1 cellular context compared by ENCODE assay signal in genomic region chr18:59070181-59070912, GRCh38.
TF ChIP-seq lines count a peak whose summit lies in the region.

No MANE protein-coding gene starts in this region.

TF ChIP-seq in HepG2, 621 proteins besides CTCF, POLR2A, EP300 and RAD21 (continued from another document and continues in another):
- TF ChIP-seq ARID5B (CRISPR knock-in tag; IDR thresholded peaks at IDR 0.05) (no peak), ZNF329 (CRISPR knock-in tag; IDR thresholded peaks at IDR 0.05; ENCODE audit: low read depth) (no peak), THYN1 (CRISPR knock-in tag; IDR thresholded peaks at IDR 0.05; ENCODE audit: borderline replicate concordance, low read depth) (no peak), SP5 (CRISPR knock-in tag; IDR thresholded peaks at IDR 0.05; ENCODE audit: borderline replicate concordance, low read depth) (no peak), HDAC1 (CRISPR knock-in tag; IDR thresholded peaks at IDR 0.05) (no peak), AGO1 (IDR thresholded peaks at IDR 0.05; ENCODE audit: low read depth, low read length, poor library complexity, severe bottlenecking) (no peak), KLF15 (CRISPR knock-in tag; IDR thresholded peaks at IDR 0.05; ENCODE audit: borderline replicate concordance) (no peak), ZNF775 (CRISPR knock-in tag; IDR thresholded peaks at IDR 0.05; ENCODE audit: borderline replicate concordance) (no peak), SMAD3 (CRISPR knock-in tag; IDR thresholded peaks at IDR 0.05) (0 out of 2 replicates have a peak, but pooled peaks have one; percentile 22), PHB2 (IDR thresholded peaks at IDR 0.05; ENCODE audit: partially characterized antibody) (no peak), ZNF614 (CRISPR knock-in tag; IDR thresholded peaks at IDR 0.05; ENCODE audit: borderline replicate concordance) (no peak), SNAI1 (CRISPR knock-in tag; IDR thresholded peaks at IDR 0.05; ENCODE audit: borderline replicate concordance) (no peak), SRSF1 (optimal IDR thresholded peaks at IDR 0.05; ENCODE audit: low read depth, low read length) (peak; percentile 66), GPN1 (CRISPR knock-in tag; IDR thresholded peaks at IDR 0.05; ENCODE audit: borderline replicate concordance) (no peak), FOXC1 (CRISPR knock-in tag; IDR thresholded peaks at IDR 0.05; ENCODE audit: borderline replicate concordance) (no peak), ZNF660 (CRISPR knock-in tag; IDR thresholded peaks at IDR 0.05; ENCODE audit: borderline replicate concordance, low read depth) (no peak), PITX1 (CRISPR knock-in tag; IDR thresholded peaks at IDR 0.05) (no peak), NKX3-1 (CRISPR knock-in tag; IDR thresholded peaks at IDR 0.05) (no peak), ZNF747 (CRISPR knock-in tag; IDR thresholded peaks at IDR 0.05; ENCODE audit: borderline replicate concordance) (no peak), NR1H2 (CRISPR knock-in tag; IDR thresholded peaks at IDR 0.05; ENCODE audit: borderline replicate concordance, low read depth) (no peak), NFKBIZ (CRISPR knock-in tag; IDR thresholded peaks at IDR 0.05) (no peak), SMC3 (IDR thresholded peaks at IDR 0.05; ENCODE audit: low read length) (peak; percentile 82), ZNF296 (CRISPR knock-in tag; conservative IDR thresholded peaks at IDR 0.05) (no peak), ZFX (CRISPR knock-in tag; IDR thresholded peaks at IDR 0.05; ENCODE audit: low read depth) (0 out of 2 replicates have a peak, but pooled peaks have one; percentile 31), KDM2A (CRISPR knock-in tag; IDR thresholded peaks at IDR 0.05; ENCODE audit: borderline replicate concordance, low read depth) (0 out of 2 replicates have a peak, but pooled peaks have one; percentile 33), RAD51 (IDR thresholded peaks at IDR 0.05; ENCODE audit: borderline replicate concordance) (no peak), IKZF5 (CRISPR knock-in tag; IDR thresholded peaks at IDR 0.05) (no peak), ZSCAN30 (CRISPR knock-in tag; IDR thresholded peaks at IDR 0.05) (no peak), ZNF138 (CRISPR knock-in tag; IDR thresholded peaks at IDR 0.05; ENCODE audit: low read depth) (no peak), SIN3A (IDR thresholded peaks at IDR 0.05; ENCODE audit: borderline replicate concordance, low read depth, low read length) (no peak), ZNF552 (CRISPR knock-in tag; IDR thresholded peaks at IDR 0.05; ENCODE audit: borderline replicate concordance) (no peak), ZKSCAN8 (CRISPR knock-in tag; IDR thresholded peaks at IDR 0.05; ENCODE audit: borderline replicate concordance) (no peak), SCMH1 (CRISPR knock-in tag; IDR thresholded peaks at IDR 0.05; ENCODE audit: borderline replicate concordance) (no peak), ZFP1 (CRISPR knock-in tag; IDR thresholded peaks at IDR 0.05) (no peak), ZNF143 (CRISPR knock-in tag; IDR thresholded peaks at IDR 0.05) (no peak)
- TF ChIP-seq, protein P1, sequence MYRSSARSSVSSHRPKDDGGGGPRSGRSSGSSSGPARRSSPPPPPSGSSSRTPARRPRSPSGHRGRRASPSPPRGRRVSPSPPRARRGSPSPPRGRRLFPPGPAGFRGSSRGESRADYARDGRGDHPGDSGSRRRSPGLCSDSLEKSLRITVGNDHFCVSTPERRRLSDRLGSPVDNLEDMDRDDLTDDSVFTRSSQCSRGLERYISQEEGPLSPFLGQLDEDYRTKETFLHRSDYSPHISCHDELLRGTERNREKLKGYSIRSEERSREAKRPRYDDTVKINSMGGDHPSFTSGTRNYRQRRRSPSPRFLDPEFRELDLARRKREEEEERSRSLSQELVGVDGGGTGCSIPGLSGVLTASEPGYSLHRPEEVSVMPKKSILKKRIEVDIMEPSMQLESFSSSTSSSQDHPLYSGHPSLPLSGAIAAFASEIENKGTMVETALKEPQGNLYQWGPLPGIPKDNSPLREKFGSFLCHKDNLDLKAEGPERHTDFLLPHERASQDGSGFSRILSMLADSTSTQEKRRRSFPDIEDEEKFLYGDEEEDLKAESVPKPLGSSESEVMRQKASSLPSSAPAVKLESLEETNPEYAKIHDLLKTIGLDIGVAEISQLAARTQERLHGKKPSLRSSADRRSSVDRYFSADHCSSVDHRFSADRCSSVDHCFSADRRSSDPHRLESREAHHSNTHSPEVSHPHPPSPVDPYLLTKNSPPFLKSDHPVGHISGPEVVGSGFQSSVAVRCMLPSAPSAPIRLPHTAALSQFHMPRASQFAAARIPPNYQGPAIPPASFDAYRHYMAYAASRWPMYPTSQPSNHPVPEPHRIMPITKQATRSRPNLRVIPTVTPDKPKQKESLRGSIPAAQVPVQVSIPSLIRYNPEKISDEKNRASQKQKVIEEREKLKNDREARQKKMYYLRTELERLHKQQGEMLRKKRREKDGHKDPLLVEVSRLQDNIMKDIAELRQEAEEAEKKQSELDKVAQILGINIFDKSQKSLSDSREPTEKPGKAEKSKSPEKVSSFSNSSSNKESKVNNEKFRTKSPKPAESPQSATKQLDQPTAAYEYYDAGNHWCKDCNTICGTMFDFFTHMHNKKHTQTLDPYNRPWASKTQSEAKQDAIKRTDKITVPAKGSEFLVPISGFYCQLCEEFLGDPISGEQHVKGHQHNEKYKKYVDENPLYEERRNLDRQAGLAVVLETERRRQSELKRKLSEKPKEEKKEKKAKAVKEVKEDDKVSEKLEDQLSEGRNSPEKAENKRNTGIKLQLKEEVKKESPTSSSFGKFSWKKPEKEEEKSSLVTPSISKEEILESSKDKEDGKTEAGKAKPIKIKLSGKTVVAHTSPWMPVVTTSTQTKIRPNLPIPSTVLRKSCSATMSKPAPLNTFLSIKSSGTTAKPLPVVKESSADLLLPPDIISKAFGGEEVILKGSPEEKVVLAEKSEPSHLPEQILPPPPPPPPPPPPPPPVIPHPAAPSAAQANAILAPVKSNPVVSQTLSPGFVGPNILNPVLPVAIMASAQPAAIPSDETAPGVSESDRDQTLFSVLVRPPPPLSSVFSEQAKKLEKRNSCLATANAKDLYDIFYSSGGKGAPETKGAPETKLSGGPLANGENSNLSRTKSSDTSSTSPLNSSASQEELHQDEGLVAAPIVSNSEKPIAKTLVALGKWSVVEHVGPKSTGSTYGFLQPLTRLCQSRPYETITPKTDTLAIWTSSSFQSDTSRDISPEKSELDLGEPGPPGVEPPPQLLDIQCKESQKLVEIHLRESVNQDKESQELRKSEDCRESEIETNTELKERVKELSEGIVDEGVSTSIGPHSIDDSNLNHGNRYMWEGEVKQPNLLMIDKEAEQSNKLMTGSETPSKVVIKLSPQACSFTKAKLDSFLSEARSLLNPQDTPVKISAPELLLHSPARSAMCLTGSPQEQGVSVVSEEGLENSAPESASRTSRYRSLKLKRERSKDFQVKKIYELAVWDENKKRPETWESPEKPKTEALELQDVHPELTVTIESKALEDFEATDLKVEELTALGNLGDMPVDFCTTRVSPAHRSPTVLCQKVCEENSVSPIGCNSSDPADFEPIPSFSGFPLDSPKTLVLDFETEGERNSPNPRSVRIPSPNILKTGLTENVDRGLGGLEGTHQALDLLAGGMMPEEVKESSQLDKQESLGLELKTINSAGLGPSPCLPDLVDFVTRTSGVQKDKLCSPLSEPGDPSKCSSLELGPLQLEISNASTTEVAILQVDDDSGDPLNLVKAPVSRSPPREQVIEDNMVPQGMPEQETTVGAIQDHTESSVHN (CRISPR knock-in tag; IDR thresholded peaks at IDR 0.05) = no peak
- TF ChIP-seq, protein P2, sequence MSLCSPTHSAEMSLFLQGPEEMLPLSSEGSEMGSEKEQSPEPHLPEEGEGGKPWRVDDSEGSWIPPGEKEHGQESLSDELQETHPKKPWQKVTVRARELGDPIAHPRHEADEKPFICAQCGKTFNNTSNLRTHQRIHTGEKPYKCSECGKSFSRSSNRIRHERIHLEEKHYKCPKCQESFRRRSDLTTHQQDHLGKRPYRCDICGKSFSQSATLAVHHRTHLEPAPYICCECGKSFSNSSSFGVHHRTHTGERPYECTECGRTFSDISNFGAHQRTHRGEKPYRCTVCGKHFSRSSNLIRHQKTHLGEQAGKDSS (CRISPR knock-in tag; IDR thresholded peaks at IDR 0.05; ENCODE audit: borderline replicate concordance, low read depth) = 0 out of 2 replicates have a peak, but pooled peaks have one; percentile 38
- TF ChIP-seq, protein P3, sequence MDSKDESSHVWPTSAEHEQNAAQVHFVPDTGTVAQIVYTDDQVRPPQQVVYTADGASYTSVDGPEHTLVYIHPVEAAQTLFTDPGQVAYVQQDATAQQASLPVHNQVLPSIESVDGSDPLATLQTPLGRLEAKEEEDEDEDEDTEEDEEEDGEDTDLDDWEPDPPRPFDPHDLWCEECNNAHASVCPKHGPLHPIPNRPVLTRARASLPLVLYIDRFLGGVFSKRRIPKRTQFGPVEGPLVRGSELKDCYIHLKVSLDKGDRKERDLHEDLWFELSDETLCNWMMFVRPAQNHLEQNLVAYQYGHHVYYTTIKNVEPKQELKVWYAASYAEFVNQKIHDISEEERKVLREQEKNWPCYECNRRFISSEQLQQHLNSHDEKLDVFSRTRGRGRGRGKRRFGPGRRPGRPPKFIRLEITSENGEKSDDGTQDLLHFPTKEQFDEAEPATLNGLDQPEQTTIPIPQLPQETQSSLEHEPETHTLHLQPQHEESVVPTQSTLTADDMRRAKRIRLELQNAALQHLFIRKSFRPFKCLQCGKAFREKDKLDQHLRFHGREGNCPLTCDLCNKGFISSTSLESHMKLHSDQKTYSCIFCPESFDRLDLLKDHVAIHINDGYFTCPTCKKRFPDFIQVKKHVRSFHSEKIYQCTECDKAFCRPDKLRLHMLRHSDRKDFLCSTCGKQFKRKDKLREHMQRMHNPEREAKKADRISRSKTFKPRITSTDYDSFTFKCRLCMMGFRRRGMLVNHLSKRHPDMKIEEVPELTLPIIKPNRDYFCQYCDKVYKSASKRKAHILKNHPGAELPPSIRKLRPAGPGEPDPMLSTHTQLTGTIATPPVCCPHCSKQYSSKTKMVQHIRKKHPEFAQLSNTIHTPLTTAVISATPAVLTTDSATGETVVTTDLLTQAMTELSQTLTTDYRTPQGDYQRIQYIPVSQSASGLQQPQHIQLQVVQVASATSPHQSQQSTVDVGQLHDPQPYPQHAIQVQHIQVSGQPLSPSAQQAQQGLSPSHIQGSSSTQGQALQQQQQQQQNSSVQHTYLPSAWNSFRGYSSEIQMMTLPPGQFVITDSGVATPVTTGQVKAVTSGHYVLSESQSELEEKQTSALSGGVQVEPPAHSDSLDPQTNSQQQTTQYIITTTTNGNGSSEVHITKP (CRISPR knock-in tag; IDR thresholded peaks at IDR 0.05; ENCODE audit: low read depth) = no peak
- TF ChIP-seq, protein P4, sequence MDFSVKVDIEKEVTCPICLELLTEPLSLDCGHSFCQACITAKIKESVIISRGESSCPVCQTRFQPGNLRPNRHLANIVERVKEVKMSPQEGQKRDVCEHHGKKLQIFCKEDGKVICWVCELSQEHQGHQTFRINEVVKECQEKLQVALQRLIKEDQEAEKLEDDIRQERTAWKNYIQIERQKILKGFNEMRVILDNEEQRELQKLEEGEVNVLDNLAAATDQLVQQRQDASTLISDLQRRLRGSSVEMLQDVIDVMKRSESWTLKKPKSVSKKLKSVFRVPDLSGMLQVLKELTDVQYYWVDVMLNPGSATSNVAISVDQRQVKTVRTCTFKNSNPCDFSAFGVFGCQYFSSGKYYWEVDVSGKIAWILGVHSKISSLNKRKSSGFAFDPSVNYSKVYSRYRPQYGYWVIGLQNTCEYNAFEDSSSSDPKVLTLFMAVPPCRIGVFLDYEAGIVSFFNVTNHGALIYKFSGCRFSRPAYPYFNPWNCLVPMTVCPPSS (IDR thresholded peaks at IDR 0.05) = no peak
- TF ChIP-seq, protein P5, sequence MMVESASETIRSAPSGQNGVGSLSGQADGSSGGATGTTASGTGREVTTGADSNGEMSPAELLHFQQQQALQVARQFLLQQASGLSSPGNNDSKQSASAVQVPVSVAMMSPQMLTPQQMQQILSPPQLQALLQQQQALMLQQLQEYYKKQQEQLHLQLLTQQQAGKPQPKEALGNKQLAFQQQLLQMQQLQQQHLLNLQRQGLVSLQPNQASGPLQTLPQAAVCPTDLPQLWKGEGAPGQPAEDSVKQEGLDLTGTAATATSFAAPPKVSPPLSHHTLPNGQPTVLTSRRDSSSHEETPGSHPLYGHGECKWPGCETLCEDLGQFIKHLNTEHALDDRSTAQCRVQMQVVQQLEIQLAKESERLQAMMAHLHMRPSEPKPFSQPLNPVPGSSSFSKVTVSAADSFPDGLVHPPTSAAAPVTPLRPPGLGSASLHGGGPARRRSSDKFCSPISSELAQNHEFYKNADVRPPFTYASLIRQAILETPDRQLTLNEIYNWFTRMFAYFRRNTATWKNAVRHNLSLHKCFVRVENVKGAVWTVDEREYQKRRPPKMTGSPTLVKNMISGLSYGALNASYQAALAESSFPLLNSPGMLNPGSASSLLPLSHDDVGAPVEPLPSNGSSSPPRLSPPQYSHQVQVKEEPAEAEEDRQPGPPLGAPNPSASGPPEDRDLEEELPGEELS (CRISPR knock-in tag; IDR thresholded peaks at IDR 0.05) = no peak
- TF ChIP-seq, protein P6, sequence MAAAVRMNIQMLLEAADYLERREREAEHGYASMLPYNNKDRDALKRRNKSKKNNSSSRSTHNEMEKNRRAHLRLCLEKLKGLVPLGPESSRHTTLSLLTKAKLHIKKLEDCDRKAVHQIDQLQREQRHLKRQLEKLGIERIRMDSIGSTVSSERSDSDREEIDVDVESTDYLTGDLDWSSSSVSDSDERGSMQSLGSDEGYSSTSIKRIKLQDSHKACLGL (CRISPR knock-in tag; IDR thresholded peaks at IDR 0.05) = no peak
